In genomic region chr16:2223375-2224182, GRCh38 we compare ENCODE assay signal across 8 cellular contexts. TPM values are rescaled to one million over a fixed set of nuclear protein-coding genes. Genes with fewer than 3 reads are reported as not detected.
DNase-seq lines count a peak whose midpoint lies in the region; ATAC-seq and TF ChIP-seq lines count a peak whose summit lies in the region.

Gene E4F1, plus strand, starts transcription at chr16:2223591. Its CDS starts 23 bp downstream, at chr16:2223614.

- H3K79me1 ChIP-seq in trophoblast cell (ENCODE audit: low read length): peaks cover 6% of the 10 kb centered on the region

- H3K27ac ChIP-seq in cardiac muscle cell (peak within 1 kb of the TSS; percentile 71), trophoblast cell (ENCODE audit: low read depth, low read length) (peak within 1 kb of the TSS; percentile 71), transverse colon (peak within 1 kb of the TSS; percentile 91 to 98 (median 94))

- TF ChIP-seq POLR2A in transverse colon (IDR thresholded peaks at IDR 0.05): peak; percentile 87

- peaks cover 12% of the 10 kb centered on the region for H3K4me1 ChIP-seq in adipocyte (ENCODE audit: control insufficient read depth, insufficient read depth, low read length)
- peaks cover 3% of the 10 kb centered on the region for H3K4me1 ChIP-seq in cardiac muscle cell (ENCODE audit: low read depth)
- peaks cover 0 to 6% of the 10 kb centered on the region in 2 experiments for H3K4me1 ChIP-seq in trophoblast cell (ENCODE audit: control insufficient read depth in 1 of 2, insufficient read depth in 2 of 2, low read length in 2 of 2)
- peaks cover 8 to 37% (median 22%) of the 10 kb centered on the region in 4 donors for H3K4me1 ChIP-seq in transverse colon

- H2BK12ac ChIP-seq in trophoblast cell (ENCODE audit: low read length): no peak within 1 kb of the TSS

- H3K79me2 ChIP-seq in trophoblast cell (ENCODE audit: control insufficient read depth, insufficient read depth, low read length, poor library complexity): peaks cover 16% of the 10 kb centered on the region

- peak within 1 kb of the TSS; percentile 90 for H3K14ac ChIP-seq in trophoblast cell (ENCODE audit: low read length)

- H3K9me3 ChIP-seq in adipocyte (ENCODE audit: control insufficient read depth, low read length): no peaks in the 10 kb centered on the region
- H3K9me3 ChIP-seq in cardiac muscle cell (ENCODE audit: low read depth): no peaks in the 10 kb centered on the region
- peaks cover 2% of the 10 kb centered on the region for H3K9me3 ChIP-seq in trophoblast cell (ENCODE audit: insufficient read depth, low read depth, low read length)
- H3K9me3 ChIP-seq in transverse colon: no peaks in the 10 kb centered on the region

- TF ChIP-seq EP300 in transverse colon (IDR thresholded peaks at IDR 0.05; ENCODE audit: low read depth): no peak

- no peak within 1 kb of the TSS for H3K23ac ChIP-seq in trophoblast cell (ENCODE audit: low read length)

- no peak for TF ChIP-seq CTCF in GM12865 (IDR thresholded peaks at IDR 0.05; ENCODE audit: insufficient read depth, low read depth, low read length, missing control alignments)
- no peak for TF ChIP-seq CTCF in cardiac muscle cell (IDR thresholded peaks at IDR 0.05; ENCODE audit: low read depth, low read length)
- TF ChIP-seq CTCF in transverse colon (IDR thresholded peaks at IDR 0.05): no peak

- H3K4me3 ChIP-seq in GM12865 (ENCODE audit: low read depth, low read length) (peak within 1 kb of the TSS; percentile 96), adipocyte (ENCODE audit: low read length) (peak within 1 kb of the TSS; percentile 88), cardiac muscle cell (peak within 1 kb of the TSS; percentile 81), trophoblast cell (ENCODE audit: low read depth, low read length) (peak within 1 kb of the TSS; percentile 93), transverse colon (peak within 1 kb of the TSS; percentile 78 to 98 (median 90))

- H2AFZ ChIP-seq in trophoblast cell (ENCODE audit: insufficient read depth, low read length, poor library complexity): peak within 1 kb of the TSS; percentile 42

- H4K12ac ChIP-seq in trophoblast cell (ENCODE audit: low read depth, low read length): peak within 1 kb of the TSS; percentile 78

- H3K4ac ChIP-seq in trophoblast cell (ENCODE audit: low read depth, low read length): peak within 1 kb of the TSS; percentile 76

- H3K18ac ChIP-seq in trophoblast cell (ENCODE audit: low read length): peak within 1 kb of the TSS; percentile 34

- peak within 1 kb of the TSS; percentile 83 for H3K4me2 ChIP-seq in trophoblast cell (ENCODE audit: low read length)

- H4K91ac ChIP-seq in trophoblast cell (ENCODE audit: low read depth, low read length): peak within 1 kb of the TSS; percentile 72

- peaks cover 4% of the 10 kb centered on the region for H3K36me3 ChIP-seq in adipocyte (ENCODE audit: control insufficient read depth, insufficient read depth, low read length, severe bottlenecking)
- H3K36me3 ChIP-seq in cardiac muscle cell: no peaks in the 10 kb centered on the region
- peaks cover 10 to 15% of the 10 kb centered on the region in 2 experiments for H3K36me3 ChIP-seq in trophoblast cell (ENCODE audit: control insufficient read depth in 1 of 2, insufficient read depth in 2 of 2, low read length in 2 of 2)
- peaks cover 0 to 3% (median 1%) of the 10 kb centered on the region in 4 donors for H3K36me3 ChIP-seq in transverse colon

- peak; percentile 91 for ATAC-seq in HG02763 (IDR thresholded peaks at IDR 0.05; ENCODE audit: unreplicated experiment)

- in situ Hi-C loops in transverse colon (cut with MboI; ENCODE audit: low pct_ligation_motif_present in 1 of 4, low pct_unique_long_range_greater_than_20kb in 1 of 4, low sequenced_read_pairs in 3 of 4): no loop called here

- no CpG with 5 or more reads among the region's 83 CpGs for WGBS in trophoblast cell (ENCODE audit: extremely low coverage, insufficient coverage, insufficient read length)
- WGBS in transverse colon (ENCODE audit: low coverage in 1 of 2), 2 donors: 1% methylated on average over 41 of the region's 83 CpGs; no CpG with 5 or more reads in 1 of the 2 donors

- DNase-seq in GM12865 (ENCODE audit: low read depth) (peak; percentile 100), NCI-H1417 treated with DMSO at 0.1 percent for 48 hours (lab: John Stamatoyannopoulos, UW) (peak; percentile 98), T follicular helper cell (ENCODE audit: low read depth) (peak; percentile 97), adipocyte (ENCODE audit: low read depth) (peak; percentile 100), cardiac muscle cell (ENCODE audit: low read depth in 1 of 2, low spot score in 1 of 2) (peak; percentile 100), trophoblast cell (peak; percentile 99 to 100), transverse colon (peak; percentile 100)

- H2BK120ac ChIP-seq in trophoblast cell (ENCODE audit: insufficient read depth, low read length, poor library complexity): peak within 1 kb of the TSS; percentile 54

- peak within 1 kb of the TSS; percentile 82 for H2AK5ac ChIP-seq in trophoblast cell (ENCODE audit: low read length)

- H3K27me3 ChIP-seq in adipocyte (replicated peaks; ENCODE audit: control insufficient read depth, insufficient read depth, low read length): no peaks in the 10 kb centered on the region
- no peaks in the 10 kb centered on the region for H3K27me3 ChIP-seq in cardiac muscle cell
- no peaks in the 10 kb centered on the region for H3K27me3 ChIP-seq in trophoblast cell (ENCODE audit: insufficient read depth, low read length)
- no peaks in the 10 kb centered on the region for H3K27me3 ChIP-seq in transverse colon

- H4K8ac ChIP-seq in trophoblast cell (ENCODE audit: low read depth, low read length): peak within 1 kb of the TSS; percentile 78

- H3K9ac ChIP-seq in adipocyte (ENCODE audit: low read length) (peak within 1 kb of the TSS; percentile 96), trophoblast cell (ENCODE audit: low read length) (peak within 1 kb of the TSS; percentile 96)

- intact Hi-C loops in transverse colon (cut with DNase I; ENCODE audit: low total_unique reads): no loop called here

- H2BK5ac ChIP-seq in trophoblast cell (ENCODE audit: low read depth, low read length, poor library complexity): peak within 1 kb of the TSS; percentile 35

RNA-seq across cellular contexts. Expression of gene E4F1, which starts in this region (rescaled TPM):
- total RNA-seq in cardiac muscle cell: 48.1 and 55.4 TPM in 2 replicates
- 27.7 and 28.3 TPM in 2 replicates for polyA plus RNA-seq in cardiac muscle cell
- 11.3 and 12.5 TPM in 2 replicates for polyA plus RNA-seq in trophoblast cell (2013)
- total RNA-seq in transverse colon: 100 to 1,000 TPM in 1 of 4 donors, 10 to 100 TPM in 3; 36.5 to 124 (median 53.6) TPM

Comparison
In these comparisons a context has a peak if more than half of its experiments do, and no peak if none do; other contexts are left out.
1. Peak in every context shown above with its lines: DNase-seq, ATAC-seq, H3K4me3 ChIP-seq and H3K27ac ChIP-seq.